1 cellular context compared by ENCODE assay signal in genomic region chr4:125350736-125351135, GRCh38.
TF ChIP-seq lines count a peak whose summit lies in the region.

No MANE protein-coding gene starts in this region.

TF ChIP-seq in SK-N-SH, 30 proteins besides CTCF, POLR2A, EP300 and RAD21 (continued from another document):
- no peak for TF ChIP-seq ZBTB33 (IDR thresholded peaks at IDR 0.05; ENCODE audit: borderline replicate concordance, low read depth)
- TF ChIP-seq TEAD4 (IDR thresholded peaks at IDR 0.05; ENCODE audit: borderline replicate concordance, insufficient read depth) = 0 out of 2 replicates have a peak, but pooled peaks have one; percentile 14
- no peak for TF ChIP-seq EZH2phosphoT487 (IDR thresholded peaks at IDR 0.05; ENCODE audit: borderline replicate concordance, low read depth)
- TF ChIP-seq RCOR1 (IDR thresholded peaks at IDR 0.05; ENCODE audit: low read length) = no peak
- 0 out of 2 replicates have a peak, but pooled peaks have one; percentile 16 for TF ChIP-seq JUND (IDR thresholded peaks at IDR 0.05)
